ENCODE assay signal across 15 cellular contexts in the genomic region with DNA sequence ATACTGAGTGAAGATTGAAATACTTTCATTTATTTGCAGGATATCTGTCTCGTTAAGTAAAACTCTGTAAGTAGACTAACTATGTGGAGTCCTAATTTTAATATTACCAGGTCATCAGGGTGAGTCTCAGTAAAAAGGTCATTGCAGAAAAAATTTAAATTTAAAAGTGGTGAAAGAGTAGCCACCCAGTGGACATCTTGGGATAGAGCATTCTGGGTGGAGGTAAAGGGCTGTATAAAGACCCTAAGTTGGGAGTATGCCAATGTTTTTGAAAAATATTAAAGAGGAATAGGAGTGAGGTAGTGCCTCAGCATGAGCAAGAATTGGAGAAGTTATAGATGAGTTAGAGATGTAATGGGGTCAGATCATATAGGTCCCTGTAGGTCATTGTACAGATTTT.
DNase-seq lines count a peak whose midpoint lies in the region; ATAC-seq and TF ChIP-seq lines count a peak whose summit lies in the region.
"Had no signal": no experiment of that assay in that cellular context is flagged by ENCODE, and none has a peak within 500 bp of the region (broad histone marks: within the 10 kb centered on the region; RNA-seq: fewer than 3 reads in every experiment).

No MANE protein-coding gene starts in this region.

- TF ChIP-seq POLR2A in breast epithelium (IDR thresholded peaks at IDR 0.05) = no peak

- H3K9me3 Mint-ChIP-seq in MCF 10A (ENCODE audit: unreplicated experiment) = no peaks in the 10 kb centered on the region
- H3K9me3 Mint-ChIP-seq in endodermal cell = no peaks in the 10 kb centered on the region
- H3K9me3 Mint-ChIP-seq: activated naive CD4-positive, alpha-beta T cell treated with anti-CD3 and anti-CD28 coated beads for 36 hours had no signal

- POLR2A ChIA-PET in MCF 10A (lab: Yijun Ruan, JAX) = interaction anchor here (0.6 kb wide), 1 partner anchor 18 kb away, joined by 3 read pairs; no protein-coding TSS in a partner anchor

- H3K27ac ChIP-seq in breast epithelium (no peak overlapping the region), endodermal cell (ENCODE audit: low read depth, low read length) (no peak overlapping the region)
- H3K27ac ChIP-seq: colonic mucosa, vagina had no signal

- WGBS in endodermal cell (ENCODE audit: insufficient coverage in 1 of 2, insufficient read length in 1 of 2), 2 experiments = 67 to 89% methylated on average over 1 of the region's 1 CpG

- H3K9ac ChIP-seq in endodermal cell (ENCODE audit: extremely low read depth, low read length, poor library complexity, severe bottlenecking) = no peak overlapping the region

- no peak overlapping the region for H3K4me3 Mint-ChIP-seq in MCF 10A (ENCODE audit: unreplicated experiment)
- H3K4me3 Mint-ChIP-seq in endodermal cell = no peak overlapping the region
- H3K4me3 Mint-ChIP-seq: activated naive CD4-positive, alpha-beta T cell treated with anti-CD3 and anti-CD28 coated beads for 36 hours had no signal

- no peaks in the 10 kb centered on the region for H3K27me3 Mint-ChIP-seq in MCF 10A (ENCODE audit: insufficient read depth, unreplicated experiment)
- H3K27me3 Mint-ChIP-seq in endodermal cell (ENCODE audit: insufficient read depth) = no peaks in the 10 kb centered on the region

- H3K27ac Mint-ChIP-seq in MCF 10A (ENCODE audit: low read depth, unreplicated experiment) = no peak overlapping the region
- no peak overlapping the region for H3K27ac Mint-ChIP-seq in endodermal cell
- H3K27ac Mint-ChIP-seq: activated naive CD4-positive, alpha-beta T cell treated with anti-CD3 and anti-CD28 coated beads for 36 hours had no signal

- intact Hi-C loops in MCF 10A (cut with micrococcal nuclease) = no loop called here
- intact Hi-C loops in breast epithelium (cut with DNase I; ENCODE audit: low total_unique reads) = no loop called here

- H3K4me1 ChIP-seq in breast epithelium (no peaks in the 10 kb centered on the region), endodermal cell (ENCODE audit: control insufficient read depth, insufficient read depth, low read length) (no peaks in the 10 kb centered on the region)
- H3K4me1 ChIP-seq: colonic mucosa, vagina had no signal

- H3K27me3 ChIP-seq in breast epithelium (no peaks in the 10 kb centered on the region), endodermal cell (ENCODE audit: control insufficient read depth, insufficient read depth, low read length, poor library complexity, severe bottlenecking) (no peaks in the 10 kb centered on the region)
- H3K27me3 ChIP-seq: colonic mucosa, vagina had no signal

- H3K4me3 ChIP-seq in breast epithelium (no peak overlapping the region), endodermal cell (ENCODE audit: low read length) (no peak overlapping the region), retinal pigment epithelial cell (ENCODE audit: low read length) (no peak overlapping the region)
- H3K4me3 ChIP-seq: colonic mucosa, vagina had no signal

- no TSS peak for BruUV-seq in MCF 10A (replicated peaks; lab: Mats Ljungman, UMichigan)

- no peaks in the 10 kb centered on the region for H3K36me3 ChIP-seq in breast epithelium
- H3K36me3 ChIP-seq in endodermal cell (ENCODE audit: control insufficient read depth, insufficient read depth, low read length) = no peaks in the 10 kb centered on the region
- H3K36me3 ChIP-seq: colonic mucosa, vagina had no signal

- CTCF ChIA-PET in MCF 10A (lab: Yijun Ruan, JAX) = interaction anchor here (0.6 to 1.5 kb wide), 5 partner anchors 8 to 710 kb away, joined by 3 to 10 read pairs (median 4); no protein-coding TSS in a partner anchor

- ATAC-seq in GM21737 (IDR thresholded peaks at IDR 0.05; ENCODE audit: unreplicated experiment) = no peak

- peak; percentile 51 for TF ChIP-seq CTCF in MCF 10A (IDR thresholded peaks at IDR 0.05; ENCODE audit: unreplicated experiment)
- no peak for TF ChIP-seq CTCF in breast epithelium (IDR thresholded peaks at IDR 0.05)
- peak; percentile 79 for TF ChIP-seq CTCF in endodermal cell (conservative IDR thresholded peaks at IDR 0.05)
- peak; percentile 53 for TF ChIP-seq CTCF in retinal pigment epithelial cell (conservative IDR thresholded peaks at IDR 0.05; ENCODE audit: low read depth, low read length)

- DNase-seq in MCF 10A (ENCODE audit: unreplicated experiment) (no peak), breast epithelium (ENCODE audit: low spot score in 2 of 2) (no peak), NAMALWA (ENCODE audit: low spot score) (peak; percentile 26), endodermal cell (no peak), retinal pigment epithelial cell (ENCODE audit: low read depth) (no peak)
- DNase-seq in activated effector memory CD4-positive, alpha-beta T cell treated with Interleukin-2 at 50 U/mL for 16 hours = no peak
- DNase-seq in activated CD8-positive, alpha-beta memory T cell treated with anti-CD3 and anti-CD28 coated beads, Interleukin-2, amount 50 U/mL, for 4 hours = no peak
- DNase-seq: activated naive CD4-positive, alpha-beta T cell treated with anti-CD3 and anti-CD28 coated beads for 36 hours; colonic mucosa; NCI-H1436 treated with DMSO at 0.1 percent for 48 hours; NCI-H774; nucleus accumbens; T-helper 1 cell had no signal

- H3K9me3 ChIP-seq in breast epithelium (no peaks in the 10 kb centered on the region), endodermal cell (ENCODE audit: control insufficient read depth, low read length) (no peaks in the 10 kb centered on the region)
- H3K9me3 ChIP-seq: colonic mucosa, vagina had no signal

- H3K36me3 Mint-ChIP-seq in MCF 10A (ENCODE audit: insufficient read depth, unreplicated experiment) = no peaks in the 10 kb centered on the region
- H3K36me3 Mint-ChIP-seq in endodermal cell (ENCODE audit: low read depth) = no peaks in the 10 kb centered on the region

- H3K4me1 Mint-ChIP-seq in MCF 10A (ENCODE audit: insufficient read depth, unreplicated experiment) (no peaks in the 10 kb centered on the region), endodermal cell (no peaks in the 10 kb centered on the region)

Comparison
In these comparisons a context has a peak if more than half of its experiments do, and no peak if none do; other contexts are left out.
1. CTCF ChIP-seq: peak in MCF 10A (single experiment), endodermal cell (single experiment) and retinal pigment epithelial cell (single experiment); none in breast epithelium (0 of 3).